8 cellular contexts compared by ENCODE assay signal in the genomic region with DNA sequence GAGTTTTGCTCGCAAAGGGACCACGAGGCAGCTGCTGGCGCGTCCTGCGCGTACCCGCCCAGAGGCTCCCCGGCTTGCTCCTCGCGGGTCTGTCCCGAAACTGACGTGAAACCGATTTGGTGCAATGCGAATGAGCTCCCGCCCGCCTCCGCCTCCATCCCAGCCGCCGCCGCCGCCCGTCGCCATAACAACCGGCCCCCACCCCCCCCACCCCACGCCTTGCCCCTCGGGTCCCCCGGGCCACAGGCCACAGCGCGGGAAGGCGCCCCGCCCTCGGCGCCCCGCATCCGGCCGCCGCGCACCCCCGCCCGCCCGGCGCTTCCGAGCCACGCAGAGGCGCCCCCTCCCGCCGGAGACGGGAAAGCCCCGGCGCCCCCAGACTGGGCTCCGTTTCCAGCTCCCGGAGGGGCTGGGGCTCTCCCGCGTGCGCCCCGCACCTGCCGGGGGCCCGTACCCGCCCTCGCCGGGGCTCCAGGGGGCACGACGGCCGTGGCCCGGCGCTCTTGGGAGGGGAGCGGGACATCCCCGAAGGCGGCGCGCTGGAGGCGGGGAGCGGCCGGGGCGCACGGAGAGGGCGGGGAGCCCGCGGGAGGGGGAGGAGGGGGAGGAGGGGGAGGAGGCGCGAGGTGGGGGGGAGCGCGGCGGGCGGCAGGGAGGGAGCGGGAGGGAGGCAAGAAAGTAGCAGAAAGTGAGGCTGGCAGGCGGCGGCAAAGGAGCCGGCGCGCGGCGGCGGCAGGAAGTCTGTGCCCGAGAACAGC. TPM values are rescaled to one million over a fixed set of nuclear protein-coding genes. Genes with fewer than 3 reads are reported as not detected.
DNase-seq lines count a peak whose midpoint lies in the region; ATAC-seq and TF ChIP-seq lines count a peak whose summit lies in the region.

A gene (plus strand): TSS at position 678 of the 758 bp plus-strand sequence.

- H3K4me1 Mint-ChIP-seq in activated CD8-positive, alpha-beta T cell treated with anti-CD3 and anti-CD28 coated beads for 36 hours (ENCODE audit: low read depth) = peaks cover 39% of the 10 kb centered on the region

- ATAC-seq in GM18498 (IDR thresholded peaks at IDR 0.05; ENCODE audit: unreplicated experiment) (peak; percentile 62), HG02943 (IDR thresholded peaks at IDR 0.05; ENCODE audit: low read depth, unreplicated experiment) (peak; percentile 38)
- ATAC-seq in activated CD8-positive, alpha-beta T cell treated with anti-CD3 and anti-CD28 coated beads for 36 hours = peak; percentile 65

- peak; percentile 36 for TF ChIP-seq CTCF in 22Rv1 (IDR thresholded peaks at IDR 0.05)
- TF ChIP-seq CTCF in activated CD8-positive, alpha-beta T cell treated with anti-CD3 and anti-CD28 coated beads for 36 hours (IDR thresholded peaks at IDR 0.05) = no peak

- H3K27me3 Mint-ChIP-seq in activated CD8-positive, alpha-beta T cell treated with anti-CD3 and anti-CD28 coated beads for 36 hours = peaks cover 3% of the 10 kb centered on the region

- POLR2A ChIA-PET in activated CD8-positive, alpha-beta T cell treated with anti-CD3 and anti-CD28 coated beads for 36 hours (lab: Charles Lee) = interaction anchor here (0.6 to 3.5 kb wide), 14 partner anchors 9 to 307 kb away, joined by 3 to 14 read pairs (median 4); a partner anchor contains a TSS

- no peaks in the 10 kb centered on the region for H3K9me3 Mint-ChIP-seq in activated CD8-positive, alpha-beta T cell treated with anti-CD3 and anti-CD28 coated beads for 36 hours

- peak; percentile 17 for DNase-seq in NCI-H345 treated with DMSO at 0.1 percent for 48 hours (lab: John Stamatoyannopoulos, UW; ENCODE audit: unreplicated experiment)
- peak; percentile 91 for DNase-seq in activated CD8-positive, alpha-beta T cell treated with anti-CD3 and anti-CD28 coated beads for 36 hours
- peak; percentile 84 for DNase-seq in effector CD4-positive, alpha-beta T cell
- peak; percentile 66 for DNase-seq in medulla oblongata (ENCODE audit: extremely low spot score)
- DNase-seq in stimulated activated CD8-positive, alpha-beta memory T cell treated with anti-CD3 and anti-CD28 coated beads, Interleukin-12 subunit alpha, Interleukin-12 subunit beta, amount 100 ng/mL, for 4 hours (ENCODE audit: low read depth) = peak; percentile 87

- intact Hi-C loops in activated CD8-positive, alpha-beta T cell treated with anti-CD3 and anti-CD28 coated beads for 36 hours (cut with micrococcal nuclease) = no loop called here

- H3K4me3 Mint-ChIP-seq in activated CD8-positive, alpha-beta T cell treated with anti-CD3 and anti-CD28 coated beads for 36 hours = peak within 1 kb of the TSS; percentile 92

- CTCF ChIA-PET in activated CD8-positive, alpha-beta T cell treated with anti-CD3 and anti-CD28 coated beads for 36 hours (lab: Charles Lee) = interaction anchor here (1.0 to 1.6 kb wide), 4 partner anchors 56 to 307 kb away, joined by 3 to 5 read pairs (median 3); no protein-coding TSS in a partner anchor

- H3K27ac ChIP-seq in 22Rv1 = no peak within 1 kb of the TSS

- H3K27ac Mint-ChIP-seq in activated CD8-positive, alpha-beta T cell treated with anti-CD3 and anti-CD28 coated beads for 36 hours = peak within 1 kb of the TSS; percentile 93

- H3K36me3 Mint-ChIP-seq in activated CD8-positive, alpha-beta T cell treated with anti-CD3 and anti-CD28 coated beads for 36 hours (ENCODE audit: low read depth) = peaks cover 5% of the 10 kb centered on the region

RNA-seq across cellular contexts. Expression of the gene that starts here (rescaled TPM):
- total RNA-seq in activated CD8-positive, alpha-beta T cell treated with anti-CD3 and anti-CD28 coated beads for 36 hours = 10 to 100 TPM; 13.8 TPM

Comparison
In these comparisons a context has a peak if more than half of its experiments do, and no peak if none do; other contexts are left out.
1. DNase-seq: peak in every context shown above with its lines; median percentile 91 in activated CD8-positive, alpha-beta T cell treated with anti-CD3 and anti-CD28 coated beads for 36 hours; 87 in stimulated activated CD8-positive, alpha-beta memory T cell treated with anti-CD3 and anti-CD28 coated beads, Interleukin-12 subunit alpha, Interleukin-12 subunit beta, amount 100 ng/mL, for 4 hours; 84 in effector CD4-positive, alpha-beta T cell; 66 in medulla oblongata; 17 in NCI-H345 treated with DMSO at 0.1 percent for 48 hours.